Comparison of ENCODE assay signal across 19 cellular contexts in genomic region chr2:126187665-126188064, GRCh38.
"Had no signal": no experiment of that assay in that cellular context is flagged by ENCODE, and none has a peak within 500 bp of the region (broad histone marks: within the 10 kb centered on the region; RNA-seq: fewer than 3 reads in every experiment).

No MANE protein-coding gene starts in this region.

- H3K4me3 Mint-ChIP-seq: activated naive CD8-positive, alpha-beta T cell; activated T-cell treated with anti-CD3 and anti-CD28 coated beads, Interleukin-2, amount 50 U/mL, for 24 hours; activated T-helper 17 cell treated with anti-CD3 and anti-CD28 coated beads, Interleukin-2, amount 50 U/mL, for 72 hours; dendritic cell treated with granulocyte-macrophage colony-stimulating factor and Interleukin-4, amounts not matched to agents 40 ng/mL and 50 ng/mL, for 4 days; memory B cell; naive B cell had no signal

- H3K27ac Mint-ChIP-seq: activated naive CD8-positive, alpha-beta T cell; activated T-cell treated with anti-CD3 and anti-CD28 coated beads, Interleukin-2, amount 50 U/mL, for 24 hours; activated T-helper 17 cell treated with anti-CD3 and anti-CD28 coated beads, Interleukin-2, amount 50 U/mL, for 72 hours; dendritic cell treated with granulocyte-macrophage colony-stimulating factor and Interleukin-4, amounts not matched to agents 40 ng/mL and 50 ng/mL, for 4 days; memory B cell; naive B cell; progenitor cell of endocrine pancreas had no signal

- H3K27me3 Mint-ChIP-seq: activated T-cell treated with anti-CD3 and anti-CD28 coated beads, Interleukin-2, amount 50 U/mL, for 24 hours; activated T-helper 17 cell treated with anti-CD3 and anti-CD28 coated beads, Interleukin-2, amount 50 U/mL, for 72 hours; dendritic cell treated with granulocyte-macrophage colony-stimulating factor and Interleukin-4, amounts not matched to agents 40 ng/mL and 50 ng/mL, for 4 days; memory B cell; naive B cell had no signal

- H3K4me1 Mint-ChIP-seq: activated T-helper 17 cell treated with anti-CD3 and anti-CD28 coated beads, Interleukin-2, amount 50 U/mL, for 72 hours; memory B cell; naive B cell had no signal

- ATAC-seq: activated T-helper 17 cell treated with anti-CD3 and anti-CD28 coated beads, Interleukin-2, amount 50 U/mL, for 72 hours; foreskin keratinocyte; left cardiac atrium; upper lobe of right lung had no signal

- H3K4me3 ChIP-seq: cardiac muscle cell, sigmoid colon, spleen, upper lobe of right lung had no signal

- H3K9me3 Mint-ChIP-seq: activated T-cell treated with anti-CD3 and anti-CD28 coated beads, Interleukin-2, amount 50 U/mL, for 24 hours; activated T-helper 17 cell treated with anti-CD3 and anti-CD28 coated beads, Interleukin-2, amount 50 U/mL, for 72 hours; dendritic cell treated with granulocyte-macrophage colony-stimulating factor and Interleukin-4, amounts not matched to agents 40 ng/mL and 50 ng/mL, for 4 days had no signal

- DNase-seq: activated T-cell treated with anti-CD3 and anti-CD28 coated beads, Interleukin-2, amount 50 U/mL, for 24 hours; effector CD4-positive, alpha-beta T cell; foreskin keratinocyte; hippocampal formation; left cardiac atrium; naive B cell; retina; sigmoid colon; spleen; stimulated activated CD4-positive, alpha-beta T cell treated with anti-CD3 and anti-CD28 coated beads, Interleukin-4, amount 100 ng/mL, for 1 hour; stimulated activated naive CD4-positive, alpha-beta T cell treated with Interleukin-2 at 50 U/mL for 16 hours; T-helper 1 cell; upper lobe of right lung had no signal

- H3K36me3 Mint-ChIP-seq: activated naive CD8-positive, alpha-beta T cell; memory B cell; naive B cell had no signal
